Comparison of ENCODE assay signal across 20 cellular contexts in the genomic region with DNA sequence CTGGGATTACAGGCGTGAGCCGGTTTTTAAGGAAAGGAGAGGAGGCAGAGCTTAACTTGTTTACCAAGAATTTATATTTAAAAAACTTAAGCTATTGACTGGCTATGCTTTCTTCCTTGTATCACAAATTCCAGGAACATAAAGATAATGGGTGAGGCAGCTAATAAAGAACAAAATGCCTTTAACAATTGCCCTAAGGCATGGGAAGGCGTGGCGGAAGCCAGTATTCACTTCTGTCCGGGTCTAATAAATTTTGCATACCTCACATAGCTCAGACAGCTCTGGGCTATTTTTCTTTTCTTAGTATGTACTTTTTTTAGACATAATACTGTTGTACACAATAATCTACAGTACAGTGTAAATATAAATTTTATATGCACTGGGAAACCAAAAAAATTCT. TPM values are rescaled to one million over a fixed set of nuclear protein-coding genes. Genes with fewer than 3 reads are reported as not detected.
DNase-seq lines count a peak whose midpoint lies in the region; ATAC-seq and TF ChIP-seq lines count a peak whose summit lies in the region.
"Had no signal": no experiment of that assay in that cellular context is flagged by ENCODE, and none has a peak within 500 bp of the region (broad histone marks: within the 10 kb centered on the region; RNA-seq: fewer than 3 reads in every experiment).

No MANE protein-coding gene starts in this region.

- no peaks in the 10 kb centered on the region for H3K9me3 ChIP-seq in CD4-positive, alpha-beta T cell (ENCODE audit: control insufficient read depth, low read length)
- H3K9me3 ChIP-seq: BE2C, breast epithelium, spleen, thoracic aorta had no signal

- H3K9me3 Mint-ChIP-seq in CD4-positive, alpha-beta T cell: no peaks in the 10 kb centered on the region
- H3K9me3 Mint-ChIP-seq in activated T-helper 17 cell treated with anti-CD3 and anti-CD28 coated beads, Interleukin-2, amount 50 U/mL, for 72 hours: no peaks in the 10 kb centered on the region
- no peaks in the 10 kb centered on the region for H3K9me3 Mint-ChIP-seq in natural killer cell
- H3K9me3 Mint-ChIP-seq: H9 had no signal

- no peaks in the 10 kb centered on the region for H3K27me3 Mint-ChIP-seq in CD4-positive, alpha-beta T cell
- no peaks in the 10 kb centered on the region for H3K27me3 Mint-ChIP-seq in activated T-helper 17 cell treated with anti-CD3 and anti-CD28 coated beads, Interleukin-2, amount 50 U/mL, for 72 hours
- peaks cover 2 to 12% of the 10 kb centered on the region in 2 donors for H3K27me3 Mint-ChIP-seq in natural killer cell (ENCODE audit: low read depth in 2 of 2)
- H3K27me3 Mint-ChIP-seq: activated CD8-positive, alpha-beta memory T cell treated with anti-CD3 and anti-CD28 coated beads, Interleukin-2, amount 10 ng/mL, durations not matched to agents 7 days and 5 days had no signal

- intact Hi-C loops in CD4-positive, alpha-beta T cell (cut with DNase I, micrococcal nuclease): loop anchor here (2.0 to 10.0 kb wide), 3 partner anchors 159 to 469 kb away; a partner anchor contains a TSS
- intact Hi-C loops in natural killer cell (cut with micrococcal nuclease): loop anchor here (2.0 kb wide), 1 partner anchor 163 kb away; no protein-coding TSS in a partner anchor

- peaks cover 35% of the 10 kb centered on the region for H3K4me1 Mint-ChIP-seq in CD4-positive, alpha-beta T cell (ENCODE audit: low read depth)
- H3K4me1 Mint-ChIP-seq in activated T-helper 17 cell treated with anti-CD3 and anti-CD28 coated beads, Interleukin-2, amount 50 U/mL, for 72 hours: peaks cover 3% of the 10 kb centered on the region
- peaks cover 6 to 12% of the 10 kb centered on the region in 2 donors for H3K4me1 Mint-ChIP-seq in natural killer cell

- POLR2A ChIA-PET in CD4-positive, alpha-beta T cell (lab: Charles Lee): interaction anchor here (1.1 to 2.9 kb wide), 5 partner anchors 12 to 377 kb away, joined by 3 to 16 read pairs (median 5); a partner anchor contains a TSS

- TF ChIP-seq CTCF in CD4-positive, alpha-beta T cell (IDR thresholded peaks at IDR 0.05): no peak
- no peak for TF ChIP-seq CTCF in natural killer cell (IDR thresholded peaks at IDR 0.05)

- H3K36me3 Mint-ChIP-seq in CD4-positive, alpha-beta T cell (ENCODE audit: low read depth): peaks cover 16% of the 10 kb centered on the region
- peaks cover 11% of the 10 kb centered on the region for H3K36me3 Mint-ChIP-seq in activated T-helper 17 cell treated with anti-CD3 and anti-CD28 coated beads, Interleukin-2, amount 50 U/mL, for 72 hours (ENCODE audit: low read depth)
- H3K36me3 Mint-ChIP-seq in natural killer cell: no peaks in the 10 kb centered on the region

- peak overlapping the region; percentile 99 for H3K27ac Mint-ChIP-seq in CD4-positive, alpha-beta T cell
- H3K27ac Mint-ChIP-seq in activated T-helper 17 cell treated with anti-CD3 and anti-CD28 coated beads, Interleukin-2, amount 50 U/mL, for 72 hours: no peak overlapping the region
- peak overlapping the region; percentile 97 to 99 for H3K27ac Mint-ChIP-seq in natural killer cell

- peak overlapping the region; percentile 73 for H3K4me3 Mint-ChIP-seq in CD4-positive, alpha-beta T cell
- H3K4me3 Mint-ChIP-seq in activated T-helper 17 cell treated with anti-CD3 and anti-CD28 coated beads, Interleukin-2, amount 50 U/mL, for 72 hours: peak overlapping the region; percentile 14
- H3K4me3 Mint-ChIP-seq in natural killer cell: peak overlapping the region; percentile 96

- no peak overlapping the region for H3K27ac ChIP-seq in CD4-positive, alpha-beta T cell (ENCODE audit: low read depth, low read length)
- H3K27ac ChIP-seq: RWPE1 had no signal

- no peak for DNase-seq in CD4-positive, alpha-beta T cell
- DNase-seq in EH (ENCODE audit: low read depth): peak; percentile 70
- no peak for DNase-seq in natural killer cell
- DNase-seq in COR-L47 (lab: John Stamatoyannopoulos, UW): no peak
- no peak for DNase-seq in cerebellum (ENCODE audit: low spot score)
- DNase-seq: activated CD8-positive, alpha-beta memory T cell treated with anti-CD3 and anti-CD28 coated beads, Interleukin-2, amount 10 ng/mL, durations not matched to agents 7 days and 5 days; activated naive CD4-positive, alpha-beta T cell; BE2C; dorsolateral prefrontal cortex; H9; left ventricle myocardium superior; NCI-H1694 treated with DMSO at 0.1 percent for 48 hours; spleen; T-helper 1 cell had no signal

- CTCF ChIA-PET in CD4-positive, alpha-beta T cell (lab: Charles Lee): interaction anchor here (1.3 kb wide), 1 partner anchor 173 kb away, joined by 7 read pairs; a partner anchor contains a TSS

- no peaks in the 10 kb centered on the region for H3K27me3 ChIP-seq in CD4-positive, alpha-beta T cell (ENCODE audit: control insufficient read depth, insufficient read depth, low read length)
- H3K27me3 ChIP-seq: BE2C, breast epithelium, dorsolateral prefrontal cortex, spleen had no signal

- no peak for ATAC-seq in CD4-positive, alpha-beta T cell (ENCODE audit: poor library complexity)
- ATAC-seq in activated T-helper 17 cell treated with anti-CD3 and anti-CD28 coated beads, Interleukin-2, amount 50 U/mL, for 72 hours (replicated peaks): no peak
- ATAC-seq in natural killer cell (no peak), HG02588 (IDR thresholded peaks at IDR 0.05; ENCODE audit: unreplicated experiment) (no peak)
- ATAC-seq: activated CD8-positive, alpha-beta memory T cell treated with anti-CD3 and anti-CD28 coated beads, Interleukin-2, amount 10 ng/mL, durations not matched to agents 7 days and 5 days; WTC11 had no signal

RNA-seq across cellular contexts. Expression of a gene that starts 1.0 kb away (rescaled TPM):
- total RNA-seq in CD4-positive, alpha-beta T cell: 1 to 10 TPM; 6.5 to 7.2 TPM
- total RNA-seq in activated T-helper 17 cell treated with anti-CD3 and anti-CD28 coated beads, Interleukin-2, amount 50 U/mL, for 72 hours: 10 to 100 TPM; 29.4 to 32.5 TPM
- total RNA-seq in natural killer cell (10 to 100 TPM; 14.5 to 25.6 (median 17.2) TPM), cerebellum (17.8 TPM)

Comparison
In these comparisons a context has a peak if more than half of its experiments do, and no peak if none do; other contexts are left out.
1. H3K4me3 Mint-ChIP-seq: peak in every context shown above with its lines; median percentile 96 in natural killer cell; 73 in CD4-positive, alpha-beta T cell; 14 in activated T-helper 17 cell treated with anti-CD3 and anti-CD28 coated beads, Interleukin-2, amount 50 U/mL, for 72 hours.